In the genomic region with DNA sequence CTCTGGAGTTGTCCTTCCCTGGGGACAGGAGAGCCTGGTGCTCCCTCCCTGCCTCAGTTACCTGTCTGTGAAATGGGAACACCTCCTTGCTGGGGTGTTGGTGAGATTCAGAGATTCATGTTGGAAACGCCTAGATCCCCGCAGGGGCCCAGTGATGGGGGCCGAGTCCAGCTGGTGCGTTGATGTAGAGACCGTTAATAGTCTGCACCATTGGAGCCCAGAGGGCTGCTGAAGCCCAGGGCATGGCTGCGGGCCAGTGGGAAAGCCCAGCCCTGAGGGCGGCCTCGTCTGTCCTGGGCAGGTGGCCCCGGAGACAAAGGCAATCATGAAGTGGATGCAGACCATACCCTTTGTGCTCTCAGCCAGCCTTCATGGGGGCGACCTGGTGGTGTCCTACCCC, we compare ENCODE assay signal across 21 cellular contexts. TPM values are rescaled to one million over a fixed set of nuclear protein-coding genes. Genes with fewer than 3 reads are reported as not detected.
"Had no signal": no experiment of that assay in that cellular context is flagged by ENCODE, and none has a peak within 500 bp of the region (broad histone marks: within the 10 kb centered on the region; RNA-seq: fewer than 3 reads in every experiment).

No MANE protein-coding gene starts in this region.

- DNase-seq: cortex of kidney, esophagus squamous epithelium, foreskin melanocyte, hippocampal formation, kidney glomerular epithelial cell, lower lobe of right lung, sigmoid colon, tibial artery had no signal

- H3K27ac Mint-ChIP-seq: effector memory CD8-positive, alpha-beta T cell; immature natural killer cell; naive thymus-derived CD8-positive, alpha-beta T cell; stimulated activated memory B cell treated with anti-CD40 and anti-IgM and Interleukin-4, amounts not matched to agents 10 μg/mL and 1 μg/mL and 100 μg/mL, for 72 hours had no signal

- ATAC-seq: naive thymus-derived CD8-positive, alpha-beta T cell; stimulated activated memory B cell treated with anti-CD40 and anti-IgM and Interleukin-4, amounts not matched to agents 10 μg/mL and 1 μg/mL and 100 μg/mL, for 72 hours had no signal

- H3K4me3 Mint-ChIP-seq: effector memory CD8-positive, alpha-beta T cell; immature natural killer cell; naive thymus-derived CD8-positive, alpha-beta T cell; neural crest cell; stimulated activated memory B cell treated with anti-CD40 and anti-IgM and Interleukin-4, amounts not matched to agents 10 μg/mL and 1 μg/mL and 100 μg/mL, for 72 hours had no signal

- H3K9me3 ChIP-seq: esophagus squamous epithelium, heart right ventricle, lower lobe of right lung, prostate gland, right atrium auricular region, sigmoid colon, testis, tibial artery, upper lobe of left lung had no signal

- H3K36me3 Mint-ChIP-seq: immature natural killer cell; naive thymus-derived CD8-positive, alpha-beta T cell; stimulated activated memory B cell treated with anti-CD40 and anti-IgM and Interleukin-4, amounts not matched to agents 10 μg/mL and 1 μg/mL and 100 μg/mL, for 72 hours had no signal

- H3K4me1 Mint-ChIP-seq: immature natural killer cell; neural crest cell; stimulated activated memory B cell treated with anti-CD40 and anti-IgM and Interleukin-4, amounts not matched to agents 10 μg/mL and 1 μg/mL and 100 μg/mL, for 72 hours had no signal

- H3K27ac ChIP-seq: esophagus squamous epithelium, heart right ventricle, lower lobe of right lung, prostate gland, right atrium auricular region, sigmoid colon, testis, tibial artery, upper lobe of left lung had no signal

- H3K27me3 ChIP-seq: right atrium auricular region, testis, upper lobe of left lung had no signal

- H3K9me3 Mint-ChIP-seq: effector memory CD8-positive, alpha-beta T cell; immature natural killer cell; neural crest cell had no signal

- H3K36me3 ChIP-seq: esophagus squamous epithelium, heart right ventricle, lower lobe of right lung, prostate gland, right atrium auricular region, sigmoid colon, tibial artery, upper lobe of left lung had no signal

- H3K4me3 ChIP-seq: esophagus squamous epithelium, heart right ventricle, lower lobe of right lung, prostate gland, right atrium auricular region, sigmoid colon, tibial artery, upper lobe of left lung had no signal

- H3K4me1 ChIP-seq: prostate gland had no signal

RNA-seq across cellular contexts. Expression of a gene that starts 14.4 kb away (rescaled TPM):
- total RNA-seq: dermis microvascular lymphatic vessel endothelial cell; naive thymus-derived CD8-positive, alpha-beta T cell; neural crest cell had no signal

RNA-seq across cellular contexts. Expression of a gene that starts 26.8 kb away (rescaled TPM):
- total RNA-seq: dermis microvascular lymphatic vessel endothelial cell; left ventricle myocardium superior; mesenteric fat pad; naive thymus-derived CD8-positive, alpha-beta T cell; neural crest cell; right atrium auricular region had no signal
